ENCODE assay signal across 8 cellular contexts in genomic region chr7:150962743-150963399, GRCh38. TPM values are rescaled to one million over a fixed set of nuclear protein-coding genes. Genes with fewer than 3 reads are reported as not detected.
DNase-seq lines count a peak whose midpoint lies in the region; ATAC-seq and TF ChIP-seq lines count a peak whose summit lies in the region.

No MANE protein-coding gene starts in this region.

- H2AK5ac ChIP-seq in trophoblast cell (ENCODE audit: low read length): no peak overlapping the region

- DNase-seq in activated naive CD4-positive, alpha-beta T cell treated with Interleukin-2 at 50 U/mL for 16 hours: peak; percentile 62
- DNase-seq in trophoblast cell (peak in 1 of 2 donors; percentile 49), SKM-1 (lab: John Stamatoyannopoulos, UW; ENCODE audit: unreplicated experiment) (no peak)

- peak; percentile 72 for ATAC-seq in HG02610 (IDR thresholded peaks at IDR 0.05; ENCODE audit: unreplicated experiment)
- peak; percentile 76 for ATAC-seq in gastroesophageal sphincter
- no peak for ATAC-seq in HG03565 (IDR thresholded peaks at IDR 0.05; ENCODE audit: unreplicated experiment)

- H3K4me3 ChIP-seq in gastroesophageal sphincter (no peak overlapping the region), trophoblast cell (ENCODE audit: low read depth, low read length) (no peak overlapping the region)

- no peak overlapping the region for H3K9ac ChIP-seq in trophoblast cell (ENCODE audit: low read length)

- no peak overlapping the region for H3K4me2 ChIP-seq in trophoblast cell (ENCODE audit: low read length)

- 43 to 52% methylated on average over 5 to 7 of the region's 19 CpGs for WGBS in gastroesophageal sphincter (ENCODE audit: low coverage in 1 of 2), 2 donors
- no CpG with 5 or more reads among the region's 19 CpGs for WGBS in trophoblast cell (ENCODE audit: extremely low coverage, insufficient coverage, insufficient read length)

- no peak overlapping the region for H2BK120ac ChIP-seq in trophoblast cell (ENCODE audit: insufficient read depth, low read length, poor library complexity)

- no peak overlapping the region for H3K4ac ChIP-seq in trophoblast cell (ENCODE audit: low read depth, low read length)

- no peak overlapping the region for H3K14ac ChIP-seq in trophoblast cell (ENCODE audit: low read length)

- H3K27ac ChIP-seq in gastroesophageal sphincter (peak overlapping the region; percentile 22 to 81 (median 77)), trophoblast cell (ENCODE audit: low read depth, low read length) (no peak overlapping the region)

- H3K27me3 ChIP-seq in gastroesophageal sphincter (no peaks in the 10 kb centered on the region), trophoblast cell (ENCODE audit: insufficient read depth, low read length) (no peaks in the 10 kb centered on the region)

- H2BK5ac ChIP-seq in trophoblast cell (ENCODE audit: low read depth, low read length, poor library complexity): no peak overlapping the region

- no peaks in the 10 kb centered on the region for H3K9me3 ChIP-seq in gastroesophageal sphincter
- no peaks in the 10 kb centered on the region for H3K9me3 ChIP-seq in trophoblast cell (ENCODE audit: insufficient read depth, low read depth, low read length)

- no peak overlapping the region for H2AFZ ChIP-seq in trophoblast cell (ENCODE audit: insufficient read depth, low read length, poor library complexity)

- no peak for TF ChIP-seq EP300 in gastroesophageal sphincter (IDR thresholded peaks at IDR 0.05)

- no peak overlapping the region for H3K23ac ChIP-seq in trophoblast cell (ENCODE audit: low read length)

- TF ChIP-seq CTCF in GM12874 (IDR thresholded peaks at IDR 0.05; ENCODE audit: insufficient read depth, low read depth, low read length) (peak; percentile 88), gastroesophageal sphincter (IDR thresholded peaks at IDR 0.05) (peak in 3 of 4 experiments; percentile 83 to 97 (median 93))

- H3K79me1 ChIP-seq in trophoblast cell (ENCODE audit: low read length): peaks cover 8% of the 10 kb centered on the region

- H3K18ac ChIP-seq in trophoblast cell (ENCODE audit: low read length): no peak overlapping the region

- H2BK12ac ChIP-seq in trophoblast cell (ENCODE audit: low read length): no peak overlapping the region

- H3K79me2 ChIP-seq in trophoblast cell (ENCODE audit: control insufficient read depth, insufficient read depth, low read length, poor library complexity): no peaks in the 10 kb centered on the region

- H4K8ac ChIP-seq in trophoblast cell (ENCODE audit: low read depth, low read length): no peak overlapping the region

- H3K36me3 ChIP-seq in gastroesophageal sphincter (no peaks in the 10 kb centered on the region), trophoblast cell (ENCODE audit: control insufficient read depth in 1 of 2, insufficient read depth in 2 of 2, low read length in 2 of 2) (no peaks in the 10 kb centered on the region)

- no peak for TF ChIP-seq POLR2A in gastroesophageal sphincter (IDR thresholded peaks at IDR 0.05)

- peaks cover 0 to 78% (median 34%) of the 10 kb centered on the region in 3 donors for H3K4me1 ChIP-seq in gastroesophageal sphincter
- H3K4me1 ChIP-seq in trophoblast cell (ENCODE audit: control insufficient read depth in 1 of 2, insufficient read depth in 2 of 2, low read length in 2 of 2): peaks cover 19 to 25% of the 10 kb centered on the region in 2 experiments

- H4K12ac ChIP-seq in trophoblast cell (ENCODE audit: low read depth, low read length): no peak overlapping the region

- H4K91ac ChIP-seq in trophoblast cell (ENCODE audit: low read depth, low read length): peak overlapping the region; percentile 23

TF ChIP-seq in PFSK-1, 5 proteins besides CTCF, POLR2A, EP300 and RAD21:
- TF ChIP-seq FOXP2 (optimal IDR thresholded peaks at IDR 0.05; ENCODE audit: borderline replicate concordance, extremely low read depth, extremely low read length, insufficient read depth): peak; percentile 75
- no peak for TF ChIP-seq SIN3A (IDR thresholded peaks at IDR 0.05; ENCODE audit: borderline replicate concordance, insufficient read depth, low read length)
- no peak for TF ChIP-seq POLR2AphosphoS5 (IDR thresholded peaks at IDR 0.05; ENCODE audit: low read depth, low read length)
- 0 out of 4 replicates have a peak, but pooled peaks of 1 of the 2 experiments have one; percentile 26 for TF ChIP-seq REST (IDR thresholded peaks at IDR 0.05; ENCODE audit: insufficient read depth in 1 of 2, low read depth in 2 of 2, low read length in 2 of 2)

RNA-seq across cellular contexts. Expression of gene KCNH2, which starts 15.2 kb away (rescaled TPM):
- polyA plus RNA-seq in PFSK-1 (2012; ENCODE audit: insufficient read length, low read depth): 0.41 TPM
- total RNA-seq in gastroesophageal sphincter: 10 to 100 TPM; 26.6 to 63.8 (median 36.3) TPM
- 1.4 and 1.5 TPM in 2 replicates for polyA plus RNA-seq in trophoblast cell (2013)

RNA-seq across cellular contexts. Expression of gene NOS3, which starts 27.9 kb away (rescaled TPM):
- polyA plus RNA-seq in PFSK-1 (2012; ENCODE audit: insufficient read length, low read depth): 106 TPM
- total RNA-seq in gastroesophageal sphincter: 10 to 100 TPM in 2 of 4 donors, 1 to 10 TPM in 2; 6.8 to 29.4 (median 13.5) TPM
- 3.1 and 3.4 TPM in 2 replicates for polyA plus RNA-seq in trophoblast cell (2013)
